Comparison of ENCODE assay signal across 2 cellular contexts in genomic region chr17:81918762-81919545, GRCh38.
A peak's percentile ranks its signal among the peaks of the same experiment; 100 is the strongest.
TF ChIP-seq lines count a peak whose summit lies in the region.

No MANE protein-coding gene starts in this region.

TF ChIP-seq in IMR-90, 13 proteins besides CTCF, POLR2A, EP300 and RAD21:
- TF ChIP-seq USF2 (IDR thresholded peaks at IDR 0.05; ENCODE audit: low read depth, low read length) (no peak), CEBPB (IDR thresholded peaks at IDR 0.05; ENCODE audit: low read depth, low read length) (no peak), CHD1 (IDR thresholded peaks at IDR 0.05; ENCODE audit: low read depth, low read length) (no peak), MAZ (IDR thresholded peaks at IDR 0.05; ENCODE audit: borderline replicate concordance, low read depth, low read length) (no peak), FOS (IDR thresholded peaks at IDR 0.05; ENCODE audit: low read depth, low read length) (no peak), SMC3 (IDR thresholded peaks at IDR 0.05; ENCODE audit: low read depth, low read length) (no peak), RFX5 (IDR thresholded peaks at IDR 0.05; ENCODE audit: low read depth, low read length) (no peak), NFE2L2 (IDR thresholded peaks at IDR 0.05; ENCODE audit: low read depth, low read length) (no peak), MXI1 (IDR thresholded peaks at IDR 0.05; ENCODE audit: borderline replicate concordance, low read depth, low read length) (no peak), RCOR1 (IDR thresholded peaks at IDR 0.05; ENCODE audit: insufficient replicate concordance, low read length) (no peak), BHLHE40 (IDR thresholded peaks at IDR 0.05; ENCODE audit: low read depth, low read length) (no peak), MAFK (IDR thresholded peaks at IDR 0.05; ENCODE audit: low read depth, low read length) (no peak), ELK1 (IDR thresholded peaks at IDR 0.05; ENCODE audit: borderline replicate concordance, low read depth, low read length) (no peak)

TF ChIP-seq in GM12878, 131 proteins besides CTCF, POLR2A, EP300 and RAD21:
- no peak for TF ChIP-seq SMARCA5 (IDR thresholded peaks at IDR 0.05)
- TF ChIP-seq RUNX3 (IDR thresholded peaks at IDR 0.05; ENCODE audit: low read length) = peak; percentile 6; the same call in 1 of the 2 replicates
- no peak for TF ChIP-seq NR2F1 (conservative IDR thresholded peaks at IDR 0.05)
- TF ChIP-seq ZBTB33 (IDR thresholded peaks at IDR 0.05) = no peak
- no peak for TF ChIP-seq RELA (IDR thresholded peaks at IDR 0.05; ENCODE audit: borderline replicate concordance, partially characterized antibody)
- TF ChIP-seq SPI1 (IDR thresholded peaks at IDR 0.05; ENCODE audit: borderline replicate concordance, insufficient read depth, low read depth, low read length) = no peak
- no peak for TF ChIP-seq CHD1 (IDR thresholded peaks at IDR 0.05; ENCODE audit: low read depth, low read length)
